1 cellular context compared by ENCODE assay signal in the genomic region with DNA sequence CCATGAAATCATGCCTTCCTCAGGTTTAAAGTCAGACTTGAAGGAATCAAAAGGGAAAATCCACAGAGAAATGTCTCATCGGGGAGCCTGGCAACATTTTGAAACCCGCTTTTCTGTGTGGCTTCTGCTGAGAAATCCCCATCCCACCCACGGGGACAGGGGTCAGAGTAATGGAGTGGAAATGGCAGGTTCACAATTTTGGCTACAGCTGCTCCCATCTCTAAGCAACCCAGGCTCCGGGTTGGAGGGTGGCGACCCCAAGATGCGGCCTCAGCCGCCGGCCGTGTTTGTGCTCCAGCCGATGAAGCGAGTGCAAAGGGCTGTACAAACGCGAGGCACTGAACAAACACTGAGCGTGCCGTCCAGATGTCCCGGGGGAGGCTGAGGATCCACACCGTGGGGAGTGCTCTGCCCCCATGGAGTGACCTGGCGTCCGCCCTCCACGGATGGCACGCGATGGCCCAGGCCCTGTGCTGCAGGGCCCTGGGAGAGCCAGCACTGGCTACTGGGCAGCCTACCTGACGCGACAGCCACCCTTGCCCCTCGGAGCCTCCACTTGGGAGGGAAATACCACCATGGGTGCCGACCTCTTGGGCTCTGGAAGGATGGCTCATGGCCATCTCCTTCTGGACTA.
TF ChIP-seq lines count a peak whose summit lies in the region.

No MANE protein-coding gene starts in this region.

TF ChIP-seq in HepG2, 621 proteins besides CTCF, POLR2A, EP300 and RAD21 (continued from another document and continues in another):
- TF ChIP-seq, protein P1, sequence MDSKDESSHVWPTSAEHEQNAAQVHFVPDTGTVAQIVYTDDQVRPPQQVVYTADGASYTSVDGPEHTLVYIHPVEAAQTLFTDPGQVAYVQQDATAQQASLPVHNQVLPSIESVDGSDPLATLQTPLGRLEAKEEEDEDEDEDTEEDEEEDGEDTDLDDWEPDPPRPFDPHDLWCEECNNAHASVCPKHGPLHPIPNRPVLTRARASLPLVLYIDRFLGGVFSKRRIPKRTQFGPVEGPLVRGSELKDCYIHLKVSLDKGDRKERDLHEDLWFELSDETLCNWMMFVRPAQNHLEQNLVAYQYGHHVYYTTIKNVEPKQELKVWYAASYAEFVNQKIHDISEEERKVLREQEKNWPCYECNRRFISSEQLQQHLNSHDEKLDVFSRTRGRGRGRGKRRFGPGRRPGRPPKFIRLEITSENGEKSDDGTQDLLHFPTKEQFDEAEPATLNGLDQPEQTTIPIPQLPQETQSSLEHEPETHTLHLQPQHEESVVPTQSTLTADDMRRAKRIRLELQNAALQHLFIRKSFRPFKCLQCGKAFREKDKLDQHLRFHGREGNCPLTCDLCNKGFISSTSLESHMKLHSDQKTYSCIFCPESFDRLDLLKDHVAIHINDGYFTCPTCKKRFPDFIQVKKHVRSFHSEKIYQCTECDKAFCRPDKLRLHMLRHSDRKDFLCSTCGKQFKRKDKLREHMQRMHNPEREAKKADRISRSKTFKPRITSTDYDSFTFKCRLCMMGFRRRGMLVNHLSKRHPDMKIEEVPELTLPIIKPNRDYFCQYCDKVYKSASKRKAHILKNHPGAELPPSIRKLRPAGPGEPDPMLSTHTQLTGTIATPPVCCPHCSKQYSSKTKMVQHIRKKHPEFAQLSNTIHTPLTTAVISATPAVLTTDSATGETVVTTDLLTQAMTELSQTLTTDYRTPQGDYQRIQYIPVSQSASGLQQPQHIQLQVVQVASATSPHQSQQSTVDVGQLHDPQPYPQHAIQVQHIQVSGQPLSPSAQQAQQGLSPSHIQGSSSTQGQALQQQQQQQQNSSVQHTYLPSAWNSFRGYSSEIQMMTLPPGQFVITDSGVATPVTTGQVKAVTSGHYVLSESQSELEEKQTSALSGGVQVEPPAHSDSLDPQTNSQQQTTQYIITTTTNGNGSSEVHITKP (CRISPR knock-in tag; IDR thresholded peaks at IDR 0.05; ENCODE audit: low read depth): no peak
- TF ChIP-seq TRIM24 (CRISPR knock-in tag; IDR thresholded peaks at IDR 0.05) (no peak), KDM5A (IDR thresholded peaks at IDR 0.05; ENCODE audit: borderline replicate concordance, low read length) (no peak), CHD4 (IDR thresholded peaks at IDR 0.05; ENCODE audit: borderline replicate concordance, low read length) (no peak), ZFP41 (CRISPR knock-in tag; IDR thresholded peaks at IDR 0.05; ENCODE audit: borderline replicate concordance) (0 out of 2 replicates have a peak, but pooled peaks have one; percentile 40), SYNCRIP (IDR thresholded peaks at IDR 0.05; ENCODE audit: insufficient read depth, low read depth, low read length) (no peak), MIER2 (CRISPR knock-in tag; IDR thresholded peaks at IDR 0.05) (no peak), NFYC (CRISPR knock-in tag; IDR thresholded peaks at IDR 0.05) (no peak), POLR2G (IDR thresholded peaks at IDR 0.05; ENCODE audit: low read depth, low read length) (no peak), SMYD3 (CRISPR knock-in tag; IDR thresholded peaks at IDR 0.05) (no peak), NR2F2 (IDR thresholded peaks at IDR 0.05; ENCODE audit: borderline replicate concordance, low read depth) (no peak), NFIB (CRISPR knock-in tag; IDR thresholded peaks at IDR 0.05; ENCODE audit: borderline replicate concordance) (no peak), NFYB (CRISPR knock-in tag; IDR thresholded peaks at IDR 0.05) (no peak), NFE2 (CRISPR knock-in tag; IDR thresholded peaks at IDR 0.05) (no peak), MAFG (CRISPR knock-in tag; IDR thresholded peaks at IDR 0.05) (no peak), NFRKB (IDR thresholded peaks at IDR 0.05) (no peak), EED (CRISPR knock-in tag; IDR thresholded peaks at IDR 0.05) (no peak), SNRNP70 (IDR thresholded peaks at IDR 0.05; ENCODE audit: low read depth, low read length) (no peak), KMT2B (CRISPR knock-in tag; IDR thresholded peaks at IDR 0.05) (no peak), HNRNPUL1 (IDR thresholded peaks at IDR 0.05; ENCODE audit: low read depth, low read length) (no peak), NFKB2 (CRISPR knock-in tag; IDR thresholded peaks at IDR 0.05; ENCODE audit: borderline replicate concordance) (no peak), ISL2 (CRISPR knock-in tag; IDR thresholded peaks at IDR 0.05) (no peak), ZNF670 (CRISPR knock-in tag; IDR thresholded peaks at IDR 0.05; ENCODE audit: borderline replicate concordance) (no peak)
- TF ChIP-seq, protein P2, sequence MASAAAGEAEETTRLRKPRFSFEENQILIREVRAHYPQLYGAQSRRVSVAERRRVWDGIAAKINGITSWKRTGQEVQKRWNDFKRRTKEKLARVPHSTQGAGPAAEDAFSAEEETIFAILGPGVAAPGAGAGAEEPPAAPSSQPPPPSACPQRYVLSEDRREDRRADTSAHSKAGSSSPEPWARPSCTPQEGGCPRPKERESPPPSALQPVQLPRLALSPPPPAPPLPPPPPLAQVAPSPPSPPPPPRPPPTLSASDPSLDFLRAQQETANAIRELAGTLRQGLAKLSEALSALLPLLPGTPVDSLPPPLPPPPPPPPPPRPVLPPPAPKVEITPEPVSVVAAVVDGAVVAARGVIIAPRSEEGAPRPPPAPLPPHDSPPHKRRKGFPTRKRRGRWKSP (CRISPR knock-in tag; IDR thresholded peaks at IDR 0.05): no peak
- TF ChIP-seq, protein P3, sequence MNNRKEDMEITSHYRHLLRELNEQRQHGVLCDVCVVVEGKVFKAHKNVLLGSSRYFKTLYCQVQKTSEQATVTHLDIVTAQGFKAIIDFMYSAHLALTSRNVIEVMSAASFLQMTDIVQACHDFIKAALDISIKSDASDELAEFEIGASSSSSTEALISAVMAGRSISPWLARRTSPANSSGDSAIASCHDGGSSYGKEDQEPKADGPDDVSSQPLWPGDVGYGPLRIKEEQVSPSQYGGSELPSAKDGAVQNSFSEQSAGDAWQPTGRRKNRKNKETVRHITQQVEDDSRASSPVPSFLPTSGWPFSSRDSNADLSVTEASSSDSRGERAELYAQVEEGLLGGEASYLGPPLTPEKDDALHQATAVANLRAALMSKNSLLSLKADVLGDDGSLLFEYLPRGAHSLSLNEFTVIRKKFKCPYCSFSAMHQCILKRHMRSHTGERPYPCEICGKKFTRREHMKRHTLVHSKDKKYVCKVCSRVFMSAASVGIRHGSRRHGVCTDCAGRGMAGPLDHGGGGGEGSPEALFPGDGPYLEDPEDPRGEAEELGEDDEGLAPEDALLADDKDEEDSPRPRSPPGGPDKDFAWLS (CRISPR knock-in tag; IDR thresholded peaks at IDR 0.05; ENCODE audit: borderline replicate concordance): no peak
- TF ChIP-seq, protein P4, sequence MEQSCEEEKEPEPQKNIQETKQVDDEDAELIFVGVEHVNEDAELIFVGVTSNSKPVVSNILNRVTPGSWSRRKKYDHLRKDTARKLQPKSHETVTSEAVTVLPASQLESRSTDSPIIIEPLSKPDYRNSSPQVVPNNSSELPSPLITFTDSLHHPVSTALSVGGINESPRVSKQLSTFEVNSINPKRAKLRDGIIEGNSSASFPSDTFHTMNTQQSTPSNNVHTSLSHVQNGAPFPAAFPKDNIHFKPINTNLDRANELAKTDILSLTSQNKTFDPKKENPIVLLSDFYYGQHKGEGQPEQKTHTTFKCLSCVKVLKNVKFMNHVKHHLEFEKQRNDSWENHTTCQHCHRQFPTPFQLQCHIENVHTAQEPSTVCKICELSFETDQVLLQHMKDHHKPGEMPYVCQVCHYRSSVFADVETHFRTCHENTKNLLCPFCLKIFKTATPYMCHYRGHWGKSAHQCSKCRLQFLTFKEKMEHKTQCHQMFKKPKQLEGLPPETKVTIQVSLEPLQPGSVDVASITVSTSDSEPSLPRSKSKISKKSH (CRISPR knock-in tag; IDR thresholded peaks at IDR 0.05; ENCODE audit: borderline replicate concordance): peak; percentile 18; the same call in 1 of the 2 replicates
- TF ChIP-seq, protein P5, sequence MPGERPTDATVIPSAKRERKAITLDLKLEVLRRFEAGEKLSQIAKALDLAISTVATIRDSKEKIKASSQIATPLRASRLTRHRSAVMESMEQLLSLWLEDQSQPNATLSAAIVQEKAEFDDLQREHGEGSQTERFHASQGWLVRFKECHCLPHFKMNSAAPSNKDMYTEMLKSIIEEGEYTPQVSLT (CRISPR knock-in tag; IDR thresholded peaks at IDR 0.05; ENCODE audit: borderline replicate concordance, low read depth): no peak
- TF ChIP-seq, protein P6, sequence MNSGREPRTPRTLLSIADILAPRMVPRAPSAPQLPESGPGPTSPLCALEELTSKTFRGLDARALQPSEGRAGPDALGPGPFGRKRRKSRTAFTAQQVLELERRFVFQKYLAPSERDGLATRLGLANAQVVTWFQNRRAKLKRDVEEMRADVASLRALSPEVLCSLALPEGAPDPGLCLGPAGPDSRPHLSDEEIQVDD (CRISPR knock-in tag; IDR thresholded peaks at IDR 0.05; ENCODE audit: borderline replicate concordance): no peak
- TF ChIP-seq, protein P7, sequence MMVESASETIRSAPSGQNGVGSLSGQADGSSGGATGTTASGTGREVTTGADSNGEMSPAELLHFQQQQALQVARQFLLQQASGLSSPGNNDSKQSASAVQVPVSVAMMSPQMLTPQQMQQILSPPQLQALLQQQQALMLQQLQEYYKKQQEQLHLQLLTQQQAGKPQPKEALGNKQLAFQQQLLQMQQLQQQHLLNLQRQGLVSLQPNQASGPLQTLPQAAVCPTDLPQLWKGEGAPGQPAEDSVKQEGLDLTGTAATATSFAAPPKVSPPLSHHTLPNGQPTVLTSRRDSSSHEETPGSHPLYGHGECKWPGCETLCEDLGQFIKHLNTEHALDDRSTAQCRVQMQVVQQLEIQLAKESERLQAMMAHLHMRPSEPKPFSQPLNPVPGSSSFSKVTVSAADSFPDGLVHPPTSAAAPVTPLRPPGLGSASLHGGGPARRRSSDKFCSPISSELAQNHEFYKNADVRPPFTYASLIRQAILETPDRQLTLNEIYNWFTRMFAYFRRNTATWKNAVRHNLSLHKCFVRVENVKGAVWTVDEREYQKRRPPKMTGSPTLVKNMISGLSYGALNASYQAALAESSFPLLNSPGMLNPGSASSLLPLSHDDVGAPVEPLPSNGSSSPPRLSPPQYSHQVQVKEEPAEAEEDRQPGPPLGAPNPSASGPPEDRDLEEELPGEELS (CRISPR knock-in tag; IDR thresholded peaks at IDR 0.05): no peak; the same call in 1 of the 2 replicates
- TF ChIP-seq, protein P8, sequence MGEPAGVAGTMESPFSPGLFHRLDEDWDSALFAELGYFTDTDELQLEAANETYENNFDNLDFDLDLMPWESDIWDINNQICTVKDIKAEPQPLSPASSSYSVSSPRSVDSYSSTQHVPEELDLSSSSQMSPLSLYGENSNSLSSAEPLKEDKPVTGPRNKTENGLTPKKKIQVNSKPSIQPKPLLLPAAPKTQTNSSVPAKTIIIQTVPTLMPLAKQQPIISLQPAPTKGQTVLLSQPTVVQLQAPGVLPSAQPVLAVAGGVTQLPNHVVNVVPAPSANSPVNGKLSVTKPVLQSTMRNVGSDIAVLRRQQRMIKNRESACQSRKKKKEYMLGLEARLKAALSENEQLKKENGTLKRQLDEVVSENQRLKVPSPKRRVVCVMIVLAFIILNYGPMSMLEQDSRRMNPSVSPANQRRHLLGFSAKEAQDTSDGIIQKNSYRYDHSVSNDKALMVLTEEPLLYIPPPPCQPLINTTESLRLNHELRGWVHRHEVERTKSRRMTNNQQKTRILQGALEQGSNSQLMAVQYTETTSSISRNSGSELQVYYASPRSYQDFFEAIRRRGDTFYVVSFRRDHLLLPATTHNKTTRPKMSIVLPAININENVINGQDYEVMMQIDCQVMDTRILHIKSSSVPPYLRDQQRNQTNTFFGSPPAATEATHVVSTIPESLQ (CRISPR knock-in tag; conservative IDR thresholded peaks at IDR 0.05): no peak
- TF ChIP-seq, protein P9, sequence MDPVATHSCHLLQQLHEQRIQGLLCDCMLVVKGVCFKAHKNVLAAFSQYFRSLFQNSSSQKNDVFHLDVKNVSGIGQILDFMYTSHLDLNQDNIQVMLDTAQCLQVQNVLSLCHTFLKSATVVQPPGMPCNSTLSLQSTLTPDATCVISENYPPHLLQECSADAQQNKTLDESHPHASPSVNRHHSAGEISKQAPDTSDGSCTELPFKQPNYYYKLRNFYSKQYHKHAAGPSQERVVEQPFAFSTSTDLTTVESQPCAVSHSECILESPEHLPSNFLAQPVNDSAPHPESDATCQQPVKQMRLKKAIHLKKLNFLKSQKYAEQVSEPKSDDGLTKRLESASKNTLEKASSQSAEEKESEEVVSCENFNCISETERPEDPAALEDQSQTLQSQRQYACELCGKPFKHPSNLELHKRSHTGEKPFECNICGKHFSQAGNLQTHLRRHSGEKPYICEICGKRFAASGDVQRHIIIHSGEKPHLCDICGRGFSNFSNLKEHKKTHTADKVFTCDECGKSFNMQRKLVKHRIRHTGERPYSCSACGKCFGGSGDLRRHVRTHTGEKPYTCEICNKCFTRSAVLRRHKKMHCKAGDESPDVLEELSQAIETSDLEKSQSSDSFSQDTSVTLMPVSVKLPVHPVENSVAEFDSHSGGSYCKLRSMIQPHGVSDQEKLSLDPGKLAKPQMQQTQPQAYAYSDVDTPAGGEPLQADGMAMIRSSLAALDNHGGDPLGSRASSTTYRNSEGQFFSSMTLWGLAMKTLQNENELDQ (CRISPR knock-in tag; IDR thresholded peaks at IDR 0.05; ENCODE audit: borderline replicate concordance): no peak
